In the genomic region with DNA sequence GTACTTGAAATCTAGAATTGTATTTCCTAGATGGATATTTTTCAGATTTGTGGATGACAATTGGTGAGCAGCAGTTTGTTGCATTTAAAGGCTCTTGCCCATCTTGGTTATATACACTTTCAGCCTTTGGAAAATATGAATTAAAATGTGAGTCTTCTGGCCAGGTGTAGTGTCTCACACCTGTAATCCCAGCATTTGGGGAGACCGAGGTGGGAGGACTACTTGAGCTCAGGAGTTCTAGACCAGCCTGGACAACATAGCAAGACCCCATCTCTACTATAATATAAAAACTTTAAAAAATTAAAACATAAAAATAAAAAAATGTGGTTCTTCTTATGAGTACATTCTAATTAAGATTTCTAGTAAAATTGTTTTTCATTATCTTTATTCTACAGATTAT, we compare ENCODE assay signal across 22 cellular contexts.
DNase-seq lines count a peak whose midpoint lies in the region; ATAC-seq, FAIRE-seq and TF ChIP-seq lines count a peak whose summit lies in the region.
"Had no signal": no experiment of that assay in that cellular context is flagged by ENCODE, and none has a peak within 500 bp of the region (broad histone marks: within the 10 kb centered on the region; RNA-seq: fewer than 3 reads in every experiment).

No MANE protein-coding gene starts in this region.

- H3K4me1 ChIP-seq in HepG2 (ENCODE audit: insufficient read depth, low read length) (no peaks in the 10 kb centered on the region), right lobe of liver (peaks cover 0 to 4% (median 1%) of the 10 kb centered on the region in 4 donors), kidney (ENCODE audit: control insufficient read depth in 1 of 2, insufficient read depth in 1 of 2, low read depth in 1 of 2, low read length in 2 of 2) (no peaks in the 10 kb centered on the region), neural progenitor cell (no peaks in the 10 kb centered on the region)
- H3K4me1 ChIP-seq: HAP-1 had no signal

- TF ChIP-seq CTCF in HepG2 (CRISPR knock-in tag; IDR thresholded peaks at IDR 0.05): no peak
- no peak for TF ChIP-seq CTCF in right lobe of liver (IDR thresholded peaks at IDR 0.05)
- TF ChIP-seq CTCF in kidney (IDR thresholded peaks at IDR 0.05; ENCODE audit: borderline replicate concordance, extremely low read depth, insufficient read depth): no peak
- TF ChIP-seq CTCF in neural progenitor cell (IDR thresholded peaks at IDR 0.05): no peak

- no peaks in the 10 kb centered on the region for H3K9me3 Mint-ChIP-seq in stimulated activated naive CD8-positive, alpha-beta T cell treated with anti-CD3 and anti-CD28 coated beads, Interleukin-15, amount 100 ng/mL, for 72 hours
- H3K9me3 Mint-ChIP-seq in neural progenitor cell: no peaks in the 10 kb centered on the region
- H3K9me3 Mint-ChIP-seq: CD4-positive, CD25-positive, alpha-beta regulatory T cell; CD8-positive, alpha-beta memory T cell; GM23338 had no signal

- H4K20me1 ChIP-seq in HepG2 (ENCODE audit: insufficient read depth, low read length): no peaks in the 10 kb centered on the region
- H4K20me1 ChIP-seq in neural progenitor cell (ENCODE audit: low read depth): no peaks in the 10 kb centered on the region
- H4K20me1 ChIP-seq: BLaER1 had no signal

- H3K36me3 ChIP-seq in HepG2 (replicated peaks in 1 of 2; ENCODE audit: control insufficient read depth in 1 of 2, insufficient read depth in 2 of 2, low read length in 2 of 2) (peaks cover 13 to 49% of the 10 kb centered on the region in 2 experiments), right lobe of liver (peaks cover 0 to 19% (median 3%) of the 10 kb centered on the region in 4 donors), kidney (ENCODE audit: control insufficient read depth in 1 of 2, insufficient read depth in 2 of 2, low read length in 2 of 2) (peaks cover 6 to 7% of the 10 kb centered on the region in 2 donors), neural progenitor cell (peaks cover 37% of the 10 kb centered on the region)

- H3K27me3 Mint-ChIP-seq in stimulated activated naive CD8-positive, alpha-beta T cell treated with anti-CD3 and anti-CD28 coated beads, Interleukin-15, amount 100 ng/mL, for 72 hours: no peaks in the 10 kb centered on the region
- H3K27me3 Mint-ChIP-seq in neural progenitor cell (ENCODE audit: insufficient read depth, low read depth): no peaks in the 10 kb centered on the region
- H3K27me3 Mint-ChIP-seq: B cell; CD4-positive, CD25-positive, alpha-beta regulatory T cell; CD8-positive, alpha-beta memory T cell had no signal

- intact Hi-C loops in HepG2 (cut with micrococcal nuclease; ENCODE audit: unreplicated experiment) (loop anchor here (10.0 kb wide), 1 partner anchor 235 kb away; a partner anchor contains a TSS), right lobe of liver (cut with DNase I) (no loop called here), kidney (cut with DNase I) (loop anchor here (10.0 kb wide), 1 partner anchor 295 kb away; no protein-coding TSS in a partner anchor)

- H3K36me3 Mint-ChIP-seq in neural progenitor cell: peaks cover 17% of the 10 kb centered on the region

- H2AFZ ChIP-seq in HepG2 (ENCODE audit: low read length) (no peak overlapping the region), neural progenitor cell (replicated peaks) (no peak overlapping the region)
- H2AFZ ChIP-seq: GM23338 had no signal

- H3F3A ChIP-seq in neural progenitor cell (ENCODE audit: low read depth): peaks cover 6% of the 10 kb centered on the region

- no peak overlapping the region for H3K4me3 Mint-ChIP-seq in stimulated activated naive CD8-positive, alpha-beta T cell treated with anti-CD3 and anti-CD28 coated beads, Interleukin-15, amount 100 ng/mL, for 72 hours
- no peak overlapping the region for H3K4me3 Mint-ChIP-seq in neural progenitor cell
- H3K4me3 Mint-ChIP-seq: B cell; CD4-positive, CD25-positive, alpha-beta regulatory T cell; CD8-positive, alpha-beta memory T cell; GM23338 had no signal

- H3K9ac ChIP-seq in HepG2 (ENCODE audit: insufficient read depth, low read depth, low read length) (no peak overlapping the region), kidney (ENCODE audit: low read length in 2 of 2) (no peak overlapping the region), neural progenitor cell (no peak overlapping the region)
- H3K9ac ChIP-seq: BLaER1 had no signal

- no peaks in the 10 kb centered on the region for H3K27me3 ChIP-seq in HepG2 (ENCODE audit: control insufficient read depth in 1 of 2, insufficient read depth in 2 of 2, low read length in 2 of 2)
- no peaks in the 10 kb centered on the region for H3K27me3 ChIP-seq in right lobe of liver
- no peaks in the 10 kb centered on the region for H3K27me3 ChIP-seq in neural progenitor cell
- H3K27me3 ChIP-seq: BLaER1 had no signal

- no peaks in the 10 kb centered on the region for H3K79me2 ChIP-seq in HepG2 (ENCODE audit: insufficient read depth, low read length)
- no peaks in the 10 kb centered on the region for H3K79me2 ChIP-seq in neural progenitor cell (ENCODE audit: low read depth)

- ATAC-seq in HepG2 (no peak), right lobe of liver (no peak)
- no peak for ATAC-seq in stimulated activated naive CD8-positive, alpha-beta T cell treated with anti-CD3 and anti-CD28 coated beads, Interleukin-15, amount 100 ng/mL, for 72 hours
- ATAC-seq: GM23338 had no signal

- H3K4me2 ChIP-seq in HepG2 (ENCODE audit: low read depth, low read length) (no peak overlapping the region), neural progenitor cell (no peak overlapping the region)
- H3K4me2 ChIP-seq: BLaER1, GM23338 had no signal

- no peak overlapping the region for H3K4me3 ChIP-seq in HepG2 (replicated peaks in 1 of 3; ENCODE audit: insufficient read depth in 1 of 3, low read depth in 2 of 3, low read length in 3 of 3)
- H3K4me3 ChIP-seq in right lobe of liver: no peak overlapping the region
- no peak overlapping the region for H3K4me3 ChIP-seq in kidney (ENCODE audit: low read length in 2 of 2)
- no peak overlapping the region for H3K4me3 ChIP-seq in neural progenitor cell
- H3K4me3 ChIP-seq: BLaER1, GM23338, HAP-1 had no signal

- no peak for TF ChIP-seq RAD21 in HepG2 (CRISPR knock-in tag; IDR thresholded peaks at IDR 0.05)

- no peak for DNase-seq in HepG2 (ENCODE audit: low spot score)
- DNase-seq in right lobe of liver: no peak
- DNase-seq in kidney: no peak
- no peak for DNase-seq in stimulated activated naive CD8-positive, alpha-beta T cell treated with anti-CD3 and anti-CD28 coated beads, Interleukin-15, amount 100 ng/mL, for 72 hours
- no peak for DNase-seq in neural progenitor cell (ENCODE audit: low spot score)
- DNase-seq: CD4-positive, CD25-positive, alpha-beta regulatory T cell; CD8-positive, alpha-beta memory T cell; DMS 273 treated with DMSO at 0.1 percent for 48 hours; DMS79; EL; GF-D8 had no signal

- TF ChIP-seq EP300 in HepG2 (IDR thresholded peaks at IDR 0.05; ENCODE audit: low read depth in 2 of 2, low read length in 2 of 2) (no peak), HepG2 (CRISPR knock-in tag; IDR thresholded peaks at IDR 0.05; ENCODE audit: borderline replicate concordance) (no peak)

- WGBS in HepG2 (ENCODE audit: low lambda C conversion rate): 100% methylated on average over 1 of the region's 1 CpG
- WGBS in right lobe of liver (ENCODE audit: insufficient coverage, low coverage, low lambda C conversion rate, missing lambda C conversion rate): 83% methylated on average over 1 of the region's 1 CpG

- H3K9me3 ChIP-seq in HepG2 (ENCODE audit: low read length) (no peaks in the 10 kb centered on the region), right lobe of liver (no peaks in the 10 kb centered on the region), kidney (ENCODE audit: control insufficient read depth in 1 of 2, low read length in 2 of 2) (no peaks in the 10 kb centered on the region), neural progenitor cell (ENCODE audit: low read depth) (no peaks in the 10 kb centered on the region)
- H3K9me3 ChIP-seq: BLaER1, HAP-1 had no signal

- no peak for FAIRE-seq in HepG2 (lab: Jason Lieb, UNC)
- peak; percentile 15 for FAIRE-seq in TTC549 (lab: Jason Lieb, UNC)
- peak; percentile 15 for FAIRE-seq in kidney (lab: Jason Lieb, UNC)
- FAIRE-seq: A204.1, D721Med, GM12891, GM18507 had no signal

- peaks cover 11% of the 10 kb centered on the region for H3K4me1 Mint-ChIP-seq in stimulated activated naive CD8-positive, alpha-beta T cell treated with anti-CD3 and anti-CD28 coated beads, Interleukin-15, amount 100 ng/mL, for 72 hours
- no peaks in the 10 kb centered on the region for H3K4me1 Mint-ChIP-seq in neural progenitor cell
- H3K4me1 Mint-ChIP-seq: B cell, GM23338 had no signal

- no peak overlapping the region for H3K27ac ChIP-seq in HepG2 (ENCODE audit: extremely low read length, insufficient read depth, low read length)
- H3K27ac ChIP-seq in right lobe of liver: no peak overlapping the region
- H3K27ac ChIP-seq in kidney (ENCODE audit: low read depth in 2 of 2, low read length in 2 of 2): no peak overlapping the region
- no peak overlapping the region for H3K27ac ChIP-seq in neural progenitor cell
- H3K27ac ChIP-seq: 22Rv1, BLaER1, C4-2B had no signal

- in situ Hi-C loops in HepG2 (cut with HindIII; ENCODE audit: extremely low pct_ligation_motif_present, low pct_unique_long_range_greater_than_20kb): loop anchor here (5.0 kb wide), 1 partner anchor 283 kb away; no protein-coding TSS in a partner anchor

- CTCF ChIA-PET in HepG2 (lab: Yijun Ruan, JAX; ENCODE audit: low intra/inter-chr PET ratio, low total read pairs): no interaction called here

- TF ChIP-seq POLR2A in HepG2 (IDR thresholded peaks at IDR 0.05; ENCODE audit: insufficient read depth in 1 of 2, low read depth in 2 of 2, low read length in 2 of 2): no peak
- TF ChIP-seq POLR2A in right lobe of liver (IDR thresholded peaks at IDR 0.05): no peak

- BruUV-seq in HepG2 (replicated peaks; lab: Mats Ljungman, UMichigan): no TSS peak

- no peak overlapping the region for H3K27ac Mint-ChIP-seq in stimulated activated naive CD8-positive, alpha-beta T cell treated with anti-CD3 and anti-CD28 coated beads, Interleukin-15, amount 100 ng/mL, for 72 hours
- H3K27ac Mint-ChIP-seq in neural progenitor cell: no peak overlapping the region
- H3K27ac Mint-ChIP-seq: B cell; CD4-positive, CD25-positive, alpha-beta regulatory T cell; GM23338 had no signal

- POLR2A ChIA-PET in HepG2 (lab: Yijun Ruan, JAX): no interaction called here

TF ChIP-seq in HepG2, 621 proteins besides CTCF, POLR2A, EP300 and RAD21:
- TF ChIP-seq ZNF121 (CRISPR knock-in tag; IDR thresholded peaks at IDR 0.05): peak; percentile 68
- no peak for TF ChIP-seq ZEB1 (IDR thresholded peaks at IDR 0.05; ENCODE audit: insufficient replicate concordance, low read depth)

Comparison
In these comparisons a context has a peak if more than half of its experiments do, and no peak if none do; other contexts are left out.
1. intact Hi-C loops: an anchor here in HepG2 (10.0 kb wide) and kidney (10.0 kb wide); none called in right lobe of liver.